ENCODE assay signal across 8 cellular contexts in the genomic region with DNA sequence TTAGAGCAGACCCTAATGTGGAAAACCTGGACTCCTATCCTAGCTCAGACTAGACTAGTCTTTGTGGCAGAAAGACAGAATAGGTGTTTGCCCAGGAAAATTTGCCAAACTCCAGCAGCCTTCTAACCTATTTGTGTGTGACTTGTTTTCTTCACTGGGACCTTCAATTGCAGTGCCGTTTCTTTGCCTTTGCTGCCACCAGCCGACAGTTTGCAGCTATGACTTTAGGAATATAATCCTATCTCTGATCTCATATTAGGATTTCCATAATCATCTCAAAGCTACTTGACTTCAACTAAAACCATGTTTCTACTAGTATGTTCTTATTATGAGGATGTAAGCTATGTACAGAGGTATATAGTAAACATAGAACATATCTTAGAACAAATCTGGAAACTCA.
DNase-seq lines count a peak whose midpoint lies in the region; ATAC-seq and TF ChIP-seq lines count a peak whose summit lies in the region.

No MANE protein-coding gene starts in this region.

- WGBS in right cardiac atrium = 42% methylated on average over 2 of the region's 2 CpGs
- 42 to 61% methylated on average over 2 of the region's 2 CpGs for WGBS in lung, 2 donors

- intact Hi-C loops in right cardiac atrium (cut with DNase I) = loop anchor here in 1 of 4 donors (10.0 kb wide), 1 partner anchor 115 kb away; a partner anchor contains a TSS

- H3K4me3 ChIP-seq in cardiac muscle cell (no peak overlapping the region), right cardiac atrium (ENCODE audit: low read length) (no peak overlapping the region), lung (no peak overlapping the region)

- no peaks in the 10 kb centered on the region for H3K36me3 ChIP-seq in cardiac muscle cell
- H3K36me3 ChIP-seq in lung (ENCODE audit: control insufficient read depth in 2 of 2, insufficient read depth in 2 of 2, low read length in 2 of 2) = no peaks in the 10 kb centered on the region

- TF ChIP-seq CTCF in cardiac muscle cell (IDR thresholded peaks at IDR 0.05; ENCODE audit: low read depth, low read length) = peak; percentile 40
- peak; percentile 6 for TF ChIP-seq CTCF in lung (IDR thresholded peaks at IDR 0.05; ENCODE audit: control extremely low read depth, extremely low read depth)

- no peak overlapping the region for H3K27ac ChIP-seq in cardiac muscle cell
- no peak overlapping the region for H3K27ac ChIP-seq in right cardiac atrium (ENCODE audit: low read length)
- H3K27ac ChIP-seq in lung (ENCODE audit: low read depth in 1 of 2, low read length in 1 of 2) = no peak overlapping the region

- H3K9me3 ChIP-seq in cardiac muscle cell (ENCODE audit: low read depth) = no peaks in the 10 kb centered on the region
- H3K9me3 ChIP-seq in right cardiac atrium (ENCODE audit: control insufficient read depth, low read length) = no peaks in the 10 kb centered on the region
- no peaks in the 10 kb centered on the region for H3K9me3 ChIP-seq in lung (ENCODE audit: control insufficient read depth in 2 of 2, insufficient read depth in 1 of 2, low read length in 1 of 2)

- ATAC-seq in right cardiac atrium = no peak
- no peak for ATAC-seq in lung (ENCODE audit: insufficient read depth, low FRiP score)
- ATAC-seq in HG03469 (IDR thresholded peaks at IDR 0.05; ENCODE audit: unreplicated experiment) = no peak
- ATAC-seq in GM19395 (IDR thresholded peaks at IDR 0.05; ENCODE audit: unreplicated experiment) = no peak

- H3K27me3 ChIP-seq in cardiac muscle cell (no peaks in the 10 kb centered on the region), right cardiac atrium (ENCODE audit: control insufficient read depth, insufficient read depth) (no peaks in the 10 kb centered on the region), lung (ENCODE audit: control insufficient read depth, insufficient read depth) (no peaks in the 10 kb centered on the region)

- peak; percentile 10 to 40 for DNase-seq in cardiac muscle cell (ENCODE audit: low read depth in 1 of 2, low spot score in 1 of 2)
- no peak for DNase-seq in right cardiac atrium
- DNase-seq in NCI-H1694 treated with DMSO at 0.1 percent for 48 hours (lab: John Stamatoyannopoulos, UW) = peak; percentile 24
- peak; percentile 40 for DNase-seq in astrocyte of the hippocampus (ENCODE audit: low read depth, low spot score)
- DNase-seq in lung (ENCODE audit: low spot score) = no peak
- no peak for DNase-seq in iPS-NIHi11 (ENCODE audit: low spot score)

- H3K4me1 ChIP-seq in cardiac muscle cell (ENCODE audit: low read depth) (no peaks in the 10 kb centered on the region), right cardiac atrium (ENCODE audit: control insufficient read depth, insufficient read depth, low read length) (no peaks in the 10 kb centered on the region), lung (ENCODE audit: control insufficient read depth in 2 of 2, insufficient read depth in 2 of 2, low read length in 2 of 2) (no peaks in the 10 kb centered on the region)

Comparison
In these comparisons a context has a peak if more than half of its experiments do, and no peak if none do; other contexts are left out.
1. DNase-seq: peak in cardiac muscle cell (2 of 2), NCI-H1694 treated with DMSO at 0.1 percent for 48 hours (single experiment) and astrocyte of the hippocampus (single experiment); none in right cardiac atrium (0 of 3), lung (single experiment) and iPS-NIHi11 (single experiment).